ENCODE assay signal across 29 cellular contexts in genomic region chr10:77902159-77902558, GRCh38. TPM values are rescaled to one million over a fixed set of nuclear protein-coding genes. Genes with fewer than 3 reads are reported as not detected.
A peak's percentile ranks its signal among the peaks of the same experiment; 100 is the strongest.
DNase-seq lines count a peak whose midpoint lies in the region; TF ChIP-seq lines count a peak whose summit lies in the region.
"Had no signal": no experiment of that assay in that cellular context is flagged by ENCODE, and none has a peak within 500 bp of the region (broad histone marks: within the 10 kb centered on the region; RNA-seq: fewer than 3 reads in every experiment).

No MANE protein-coding gene starts in this region.

- intact Hi-C loops in adrenal gland (cut with DNase I) (no loop called here), esophagus squamous epithelium (cut with DNase I) (no loop called here)

- H3K36me3 ChIP-seq in adrenal gland (replicated peaks in 1 of 2), result no peaks in the 10 kb centered on the region
- no peaks in the 10 kb centered on the region for H3K36me3 ChIP-seq in esophagus squamous epithelium
- H3K36me3 ChIP-seq in mucosa of rectum (ENCODE audit: control insufficient read depth in 2 of 2, insufficient read depth in 2 of 2, low read length in 2 of 2), result no peaks in the 10 kb centered on the region
- no peaks in the 10 kb centered on the region for H3K36me3 ChIP-seq in suprapubic skin
- H3K36me3 ChIP-seq: ascending aorta, cardiac muscle cell, heart left ventricle, lower lobe of right lung, pancreas, upper lobe of left lung had no signal

- TF ChIP-seq POLR2A in adrenal gland (IDR thresholded peaks at IDR 0.05) (no peak), esophagus squamous epithelium (IDR thresholded peaks at IDR 0.05) (no peak), suprapubic skin (IDR thresholded peaks at IDR 0.05) (no peak)

- H3K27ac ChIP-seq in adrenal gland (peak overlapping the region in 4 of 5 donors; percentile 7 to 88 (median 85)), esophagus squamous epithelium (peak overlapping the region; percentile 54 to 80 (median 62)), mucosa of rectum (ENCODE audit: low read depth in 2 of 2, low read length in 2 of 2) (peak overlapping the region; percentile 13 to 49), suprapubic skin (peak overlapping the region; percentile 65)
- H3K27ac ChIP-seq: ascending aorta, cardiac muscle cell, esophagus muscularis mucosa, foreskin keratinocyte, heart left ventricle, lower lobe of right lung, pancreas, PC-9, upper lobe of left lung had no signal

- H3K4me3 ChIP-seq in adrenal gland, result no peak overlapping the region
- no peak overlapping the region for H3K4me3 ChIP-seq in esophagus squamous epithelium
- no peak overlapping the region for H3K4me3 ChIP-seq in mucosa of rectum (ENCODE audit: low read length in 2 of 2)
- no peak overlapping the region for H3K4me3 ChIP-seq in suprapubic skin
- H3K4me3 ChIP-seq: ascending aorta, cardiac muscle cell, esophagus muscularis mucosa, heart left ventricle, lower lobe of right lung, pancreas, PC-9, upper lobe of left lung had no signal

- H3K9me3 ChIP-seq in adrenal gland (replicated peaks in 1 of 3) (no peaks in the 10 kb centered on the region), esophagus squamous epithelium (no peaks in the 10 kb centered on the region), mucosa of rectum (ENCODE audit: control insufficient read depth in 2 of 2, low read length in 2 of 2) (no peaks in the 10 kb centered on the region), suprapubic skin (no peaks in the 10 kb centered on the region)
- H3K9me3 ChIP-seq: ascending aorta, esophagus muscularis mucosa, heart left ventricle, lower lobe of right lung, pancreas, upper lobe of left lung had no signal

- H3K27me3 ChIP-seq in adrenal gland (no peaks in the 10 kb centered on the region), esophagus squamous epithelium (no peaks in the 10 kb centered on the region), mucosa of rectum (ENCODE audit: control insufficient read depth in 2 of 2, insufficient read depth in 2 of 2, low read length in 2 of 2) (no peaks in the 10 kb centered on the region), suprapubic skin (no peaks in the 10 kb centered on the region)
- H3K27me3 ChIP-seq: ascending aorta, cardiac muscle cell, esophagus muscularis mucosa, foreskin keratinocyte, heart left ventricle, pancreas, upper lobe of left lung had no signal

- DNase-seq in adrenal gland (no peak), esophagus squamous epithelium (lab: John Stamatoyannopoulos, UW) (no peak), suprapubic skin (ENCODE audit: low spot score in 2 of 2) (no peak), RKO (ENCODE audit: low spot score) (no peak), Ammon's horn (ENCODE audit: low spot score) (no peak)
- DNase-seq in stimulated activated CD4-positive, alpha-beta T cell treated with anti-CD3 and anti-CD28 coated beads, Interleukin-15, amount 100 ng/mL, for 24 hours, result no peak
- DNase-seq: activated CD4-positive, alpha-beta T cell treated with anti-CD3 and anti-CD28 coated beads, Interleukin-2, amount 10 ng/mL, durations not matched to agents 24 days and 14 days; activated effector memory CD4-positive, alpha-beta T cell treated with Interleukin-2 at 50 U/mL for 16 hours; activated T-cell treated with anti-CD3 and anti-CD28 coated beads, Interleukin-2, amount 50 U/mL, for 1 hour; Calu3; cortex of kidney; DMS79; effector memory CD8-positive, alpha-beta T cell; foreskin keratinocyte; heart left ventricle; lower lobe of right lung; NCI-H146; NCI-H345; pancreas; PC-9; SIG-M5; substantia nigra; SW 1271; T-helper 9 cell had no signal

- H3K4me1 ChIP-seq in adrenal gland (replicated peaks in 1 of 2) (peaks cover 39 to 63% of the 10 kb centered on the region in 2 donors), esophagus squamous epithelium (peaks cover 27 to 78% (median 45%) of the 10 kb centered on the region in 3 donors), mucosa of rectum (ENCODE audit: control insufficient read depth in 2 of 2, insufficient read depth in 2 of 2, low read length in 2 of 2) (peaks cover 27 to 33% of the 10 kb centered on the region in 2 donors), suprapubic skin (peaks cover 61% of the 10 kb centered on the region)

- no peak overlapping the region for H3K9ac ChIP-seq in mucosa of rectum (ENCODE audit: low read depth in 1 of 2, low read length in 2 of 2)

- TF ChIP-seq CTCF in adrenal gland (IDR thresholded peaks at IDR 0.05), result no peak
- no peak for TF ChIP-seq CTCF in esophagus squamous epithelium (IDR thresholded peaks at IDR 0.05)
- no peak for TF ChIP-seq CTCF in suprapubic skin (IDR thresholded peaks at IDR 0.05)

- WGBS in adrenal gland, 4 donors, result 79 to 89% (median 81%) methylated on average over 4 to 5 of the region's 5 CpGs
- 57 to 70% methylated on average over 2 to 5 of the region's 5 CpGs for WGBS in esophagus squamous epithelium, 2 donors
- WGBS in suprapubic skin, result 49% methylated on average over 5 of the region's 5 CpGs

- no peak for TF ChIP-seq EP300 in suprapubic skin (IDR thresholded peaks at IDR 0.05)

RNA-seq across cellular contexts. Expression of gene DLG5, which starts 24.4 kb away (rescaled TPM):
- total RNA-seq in adrenal gland, result 100 to 1,000 TPM in 6 of 8 donors, 10 to 100 TPM in 2; 81.8 to 175 (median 125) TPM
- polyA plus RNA-seq in adrenal gland, result 10 to 100 TPM; 39.6 to 94.4 (median 88.6) TPM
- 10 to 100 TPM; 34.1 to 50.9 (median 41.3) TPM for total RNA-seq in esophagus squamous epithelium
- total RNA-seq in suprapubic skin, result 100 to 1,000 TPM; 117 to 196 (median 147) TPM

Comparison
In these comparisons a context has a peak if more than half of its experiments do, and no peak if none do; other contexts are left out.
1. H3K27ac ChIP-seq: peak in every context shown above with its lines; median percentile 85 in adrenal gland; 65 in suprapubic skin; 62 in esophagus squamous epithelium; 31 in mucosa of rectum.